14 cellular contexts compared by ENCODE assay signal in the genomic region with DNA sequence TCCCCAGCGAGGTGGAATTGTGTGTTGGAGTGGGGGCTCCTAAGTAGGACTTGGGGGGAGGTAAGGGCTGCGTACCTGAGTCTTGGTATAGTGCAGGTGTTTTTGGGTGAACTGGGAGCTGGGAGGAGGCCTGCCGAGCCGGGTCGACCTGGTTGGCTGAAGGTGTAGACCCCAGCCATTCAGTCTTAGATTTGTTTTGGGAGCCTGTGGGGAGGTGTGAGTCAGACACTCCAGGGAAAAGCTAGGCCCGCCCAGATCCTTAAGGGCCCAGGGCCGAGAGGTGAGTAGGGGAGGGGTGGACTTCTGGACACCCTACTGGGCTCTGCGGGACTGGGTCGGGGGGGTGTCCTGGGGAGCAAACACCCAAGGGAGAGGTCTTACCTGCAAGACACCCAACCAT. TPM values are rescaled to one million over a fixed set of nuclear protein-coding genes. Genes with fewer than 3 reads are reported as not detected.
A peak's percentile ranks its signal among the peaks of the same experiment; 100 is the strongest.
DNase-seq lines count a peak whose midpoint lies in the region; ATAC-seq and TF ChIP-seq lines count a peak whose summit lies in the region.
"Had no signal": no experiment of that assay in that cellular context is flagged by ENCODE, and none has a peak within 500 bp of the region (broad histone marks: within the 10 kb centered on the region; RNA-seq: fewer than 3 reads in every experiment).

No MANE protein-coding gene starts in this region.

- no peaks in the 10 kb centered on the region for H3K9me3 Mint-ChIP-seq in activated T-cell treated with anti-CD3 and anti-CD28 coated beads, Interleukin-2, amount 50 U/mL, for 24 hours

- ATAC-seq in lung (ENCODE audit: insufficient read depth, low FRiP score) (peak; percentile 22), HG02571 (IDR thresholded peaks at IDR 0.05; ENCODE audit: unreplicated experiment) (no peak), HG03521 (IDR thresholded peaks at IDR 0.05; ENCODE audit: unreplicated experiment) (no peak)

- TF ChIP-seq EP300 in suprapubic skin (IDR thresholded peaks at IDR 0.05), result no peak

- H3K4me1 ChIP-seq in colonic mucosa (no peaks in the 10 kb centered on the region), lung (ENCODE audit: control insufficient read depth in 2 of 2, insufficient read depth in 2 of 2, low read length in 2 of 2) (peaks cover 0 to 3% of the 10 kb centered on the region in 2 donors), suprapubic skin (peaks cover 27% of the 10 kb centered on the region)

- H3K36me3 ChIP-seq in colonic mucosa (no peaks in the 10 kb centered on the region), lung (ENCODE audit: control insufficient read depth in 2 of 2, insufficient read depth in 2 of 2, low read length in 2 of 2) (no peaks in the 10 kb centered on the region), suprapubic skin (peaks cover 7% of the 10 kb centered on the region)

- H3K27me3 Mint-ChIP-seq in activated T-cell treated with anti-CD3 and anti-CD28 coated beads, Interleukin-2, amount 50 U/mL, for 24 hours, result no peaks in the 10 kb centered on the region

- no peak for TF ChIP-seq CTCF in colonic mucosa (IDR thresholded peaks at IDR 0.05)
- TF ChIP-seq CTCF in lung (IDR thresholded peaks at IDR 0.05; ENCODE audit: control extremely low read depth, extremely low read depth), result no peak
- TF ChIP-seq CTCF in suprapubic skin (IDR thresholded peaks at IDR 0.05), result no peak

- H3K4me3 ChIP-seq in colonic mucosa, result peak overlapping the region; percentile 57
- H3K4me3 ChIP-seq in lung, result peak overlapping the region; percentile 10
- peak overlapping the region; percentile 59 for H3K4me3 ChIP-seq in suprapubic skin

- H3K4me3 Mint-ChIP-seq in activated T-cell treated with anti-CD3 and anti-CD28 coated beads, Interleukin-2, amount 50 U/mL, for 24 hours, result no peak overlapping the region

- H3K9ac ChIP-seq in colonic mucosa (ENCODE audit: low read depth in 2 of 2, low read length in 2 of 2), result peak overlapping the region; percentile 87 to 91

- 42 to 76% methylated on average over 9 of the region's 9 CpGs for WGBS in lung, 2 donors
- 36% methylated on average over 9 of the region's 9 CpGs for WGBS in suprapubic skin

- H3K27ac Mint-ChIP-seq in activated T-cell treated with anti-CD3 and anti-CD28 coated beads, Interleukin-2, amount 50 U/mL, for 24 hours, result peak overlapping the region; percentile 4

- peaks cover 29% of the 10 kb centered on the region for H3K36me3 Mint-ChIP-seq in activated T-cell treated with anti-CD3 and anti-CD28 coated beads, Interleukin-2, amount 50 U/mL, for 24 hours (ENCODE audit: low read depth)

- peaks cover 14% of the 10 kb centered on the region for H3K4me1 Mint-ChIP-seq in activated T-cell treated with anti-CD3 and anti-CD28 coated beads, Interleukin-2, amount 50 U/mL, for 24 hours (ENCODE audit: low read depth)

- intact Hi-C loops in colonic mucosa (cut with DNase I), result no loop called here

- no peak for DNase-seq in activated T-cell treated with anti-CD3 and anti-CD28 coated beads, Interleukin-2, amount 50 U/mL, for 24 hours
- no peak for DNase-seq in activated T-cell treated with anti-CD3 and anti-CD28 coated beads, Interleukin-2, amount 50 U/mL, for 1 hour
- no peak for DNase-seq in colonic mucosa
- peak; percentile 53 for DNase-seq in lung (ENCODE audit: low spot score)
- DNase-seq in suprapubic skin (ENCODE audit: low spot score in 2 of 2), result no peak
- DNase-seq in NCI-H446 (lab: John Stamatoyannopoulos, UW), result no peak
- DNase-seq: GDM1; NCI-H526 treated with DMSO at 0.1 percent for 48 hours; stimulated activated naive CD4-positive, alpha-beta T cell treated with Interleukin-2 at 50 U/mL for 16 hours had no signal

- TF ChIP-seq POLR2A in suprapubic skin (IDR thresholded peaks at IDR 0.05), result no peak

- no peaks in the 10 kb centered on the region for H3K9me3 ChIP-seq in colonic mucosa
- H3K9me3 ChIP-seq in lung (ENCODE audit: control insufficient read depth in 2 of 2, insufficient read depth in 1 of 2, low read length in 1 of 2), result no peaks in the 10 kb centered on the region
- H3K9me3 ChIP-seq in suprapubic skin, result no peaks in the 10 kb centered on the region

- H3K27ac ChIP-seq in colonic mucosa (peak overlapping the region; percentile 79), lung (ENCODE audit: low read depth in 1 of 2, low read length in 1 of 2) (peak overlapping the region in 1 of 2 donors; percentile 83), suprapubic skin (no peak overlapping the region)

- H3K27me3 ChIP-seq in colonic mucosa (no peaks in the 10 kb centered on the region), lung (ENCODE audit: control insufficient read depth, insufficient read depth) (no peaks in the 10 kb centered on the region), suprapubic skin (peaks cover 12% of the 10 kb centered on the region)

RNA-seq across cellular contexts. Expression of a gene that starts 0.9 kb away (rescaled TPM):
- total RNA-seq in colonic mucosa (100 to 1,000 TPM; 115 to 118 TPM), lung (10 to 100 TPM; 22.5 to 55.1 TPM), suprapubic skin (100 to 1,000 TPM in 1 of 4 donors, 10 to 100 TPM in 3; 67.3 to 113 (median 76.1) TPM)
- 10 to 100 TPM; 51.0 to 81.8 TPM for polyA plus RNA-seq in lung
- total RNA-seq: A172; H4; T-helper 1 cell treated with Interleukin-12 subunit alpha and Interleukin-12 subunit beta and Interleukin-4 antibody, amounts not matched to agents 30 ng/mL and 1 ng/mL, for 36 hours had no signal

RNA-seq across cellular contexts. Expression of a gene that starts 5.4 kb away (rescaled TPM):
- total RNA-seq in colonic mucosa (100 to 1,000 TPM; 124 to 151 TPM), lung (10 to 100 TPM; 44.9 to 49.5 TPM), suprapubic skin (10 to 100 TPM; 39.5 to 76.3 (median 61.6) TPM)
- polyA plus RNA-seq in lung, result 10 to 100 TPM; 15.7 to 44.0 TPM

RNA-seq across cellular contexts. Expression of a gene that starts 16.6 kb away (rescaled TPM):
- total RNA-seq in colonic mucosa (1 to 10 TPM; 2.5 to 2.9 TPM), lung (10 to 100 TPM in 1 of 2 donors, 1 to 10 TPM in 1; 2.7 to 11.0 TPM), suprapubic skin (1 to 10 TPM in 3 of 4 donors, under 1 TPM in 1; 0.23 to 3.7 (median 1.5) TPM)
- 10 to 100 TPM in 1 of 2 donors, 1 to 10 TPM in 1; 8.0 to 10.6 TPM for polyA plus RNA-seq in lung
- total RNA-seq: A172 had no signal

RNA-seq across cellular contexts. Expression of a gene that starts 31.4 kb away (rescaled TPM):
- total RNA-seq in colonic mucosa (1 to 10 TPM in 1 of 2 donors, not detected in 1; 1.8 TPM), lung (under 1 TPM in 1 of 2 donors, not detected in 1; 0.28 TPM), suprapubic skin (not detected)
- under 1 TPM; 0.10 to 0.43 TPM for polyA plus RNA-seq in lung
- total RNA-seq: H4 had no signal

RNA-seq across cellular contexts. Expression of a gene that starts 37.1 kb away (rescaled TPM):
- total RNA-seq in colonic mucosa (1 to 10 TPM in 1 of 2 donors, under 1 TPM in 1; 0.44 to 1.4 TPM), lung (1 to 10 TPM in 1 of 2 donors, under 1 TPM in 1; 0.28 to 2.1 TPM), suprapubic skin (10 to 100 TPM in 1 of 4 donors, 1 to 10 TPM in 3; 2.1 to 13.9 (median 3.4) TPM)
- under 1 TPM; 0.05 to 0.08 TPM for polyA plus RNA-seq in lung
